In genomic region chr15:89206908-89207331, GRCh38 we compare ENCODE assay signal across 8 cellular contexts. TPM values are rescaled to one million over a fixed set of nuclear protein-coding genes. Genes with fewer than 3 reads are reported as not detected.
A peak's percentile ranks its signal among the peaks of the same experiment; 100 is the strongest.
DNase-seq lines count a peak whose midpoint lies in the region; ATAC-seq and TF ChIP-seq lines count a peak whose summit lies in the region.

No MANE protein-coding gene starts in this region.

- peak; percentile 90 for DNase-seq in AG08396 (ENCODE audit: low spot score)
- peak; percentile 91 for DNase-seq in activated CD8-positive, alpha-beta memory T cell treated with anti-CD3 and anti-CD28 coated beads, Interleukin-2, amount 50 U/mL, for 48 hours
- peak; percentile 69 for DNase-seq in epithelial cell of esophagus (ENCODE audit: low read depth)
- peak; percentile 68 for DNase-seq in myocyte (ENCODE audit: low read depth)
- DNase-seq in stimulated activated CD8-positive, alpha-beta memory T cell treated with anti-CD3 and anti-CD28 coated beads, Interleukin-7, amount 100 ng/mL, for 1 hour (ENCODE audit: low read depth in 2 of 2), result peak; percentile 44

- peak overlapping the region; percentile 69 for H3K4me3 ChIP-seq in OCI-LY3 (ENCODE audit: low read length)
- peak overlapping the region; percentile 14 for H3K4me3 ChIP-seq in epithelial cell of esophagus (ENCODE audit: low read length)

- no peaks in the 10 kb centered on the region for H3K79me2 ChIP-seq in OCI-LY3 (ENCODE audit: low read length)

- no peaks in the 10 kb centered on the region for H4K20me1 ChIP-seq in OCI-LY3 (ENCODE audit: insufficient read depth, low read length)

- H3K9me3 ChIP-seq in OCI-LY3 (ENCODE audit: insufficient read depth, low read length), result no peaks in the 10 kb centered on the region

- ATAC-seq in GM18907 (IDR thresholded peaks at IDR 0.05; ENCODE audit: unreplicated experiment) (peak; percentile 77), HG03457 (IDR thresholded peaks at IDR 0.05; ENCODE audit: unreplicated experiment) (peak; percentile 86)

- H3K36me3 ChIP-seq in OCI-LY3 (replicated peaks; ENCODE audit: low read depth, low read length), result no peaks in the 10 kb centered on the region

- H3K27me3 ChIP-seq in OCI-LY3 (ENCODE audit: low read depth, low read length), result no peaks in the 10 kb centered on the region

- peak overlapping the region; percentile 52 for H3K9ac ChIP-seq in OCI-LY3 (ENCODE audit: low read length)

- peak overlapping the region; percentile 85 for H2AFZ ChIP-seq in OCI-LY3 (ENCODE audit: low read depth, low read length)

- peak; percentile 98 for TF ChIP-seq CTCF in OCI-LY3 (IDR thresholded peaks at IDR 0.05; ENCODE audit: low read depth, low read length)
- TF ChIP-seq CTCF in epithelial cell of esophagus (IDR thresholded peaks at IDR 0.05; ENCODE audit: insufficient read depth, low read depth, low read length, missing control alignments), result peak; percentile 97

- peak overlapping the region; percentile 81 for H3K4me2 ChIP-seq in OCI-LY3 (ENCODE audit: low read length)

- peaks cover 3% of the 10 kb centered on the region; the same call in 1 of the 2 replicates for H3K4me1 ChIP-seq in OCI-LY3 (ENCODE audit: low read length)

- H3K27ac ChIP-seq in OCI-LY3 (ENCODE audit: low read length), result no peak overlapping the region

RNA-seq across cellular contexts. Expression of gene RLBP1, which starts 14.5 kb away (rescaled TPM):
- not detected in 2 replicates for total RNA-seq in myocyte
- polyA plus RNA-seq in myocyte (2012), result not detected

RNA-seq across cellular contexts. Expression of gene FANCI, which starts 36.9 kb away (rescaled TPM):
- 2.0 and 2.1 TPM in 2 replicates for total RNA-seq in myocyte
- polyA plus RNA-seq in myocyte (2012), result 1.4 TPM
